Comparison of ENCODE assay signal across 15 cellular contexts in genomic region chr16:10934325-10935107, GRCh38. TPM values are rescaled to one million over a fixed set of nuclear protein-coding genes. Genes with fewer than 3 reads are reported as not detected.
A peak's percentile ranks its signal among the peaks of the same experiment; 100 is the strongest.
DNase-seq lines count a peak whose midpoint lies in the region; ATAC-seq and TF ChIP-seq lines count a peak whose summit lies in the region.
"Had no signal": no experiment of that assay in that cellular context is flagged by ENCODE, and none has a peak within 500 bp of the region (broad histone marks: within the 10 kb centered on the region; RNA-seq: fewer than 3 reads in every experiment).

No MANE protein-coding gene starts in this region.

- no peaks in the 10 kb centered on the region for H3K9me3 ChIP-seq in BLaER1 treated with 17β-estradiol and CSF1 and Interleukin-3, amounts not matched to agents 10 nM and 100 nM (replicated peaks in 1 of 11)
- H3K9me3 ChIP-seq in ascending aorta, result no peaks in the 10 kb centered on the region
- H3K9me3 ChIP-seq: HAP-1 had no signal

- H3K27me3 Mint-ChIP-seq in activated CD8-positive, alpha-beta memory T cell treated with anti-CD3 and anti-CD28 coated beads, Interleukin-2, amount 10 ng/mL, durations not matched to agents 7 days and 5 days, result no peaks in the 10 kb centered on the region
- no peaks in the 10 kb centered on the region for H3K27me3 Mint-ChIP-seq in osteocyte (ENCODE audit: unreplicated experiment)
- H3K27me3 Mint-ChIP-seq: CD4-positive, alpha-beta memory T cell had no signal

- no peak for DNase-seq in activated CD8-positive, alpha-beta memory T cell treated with anti-CD3 and anti-CD28 coated beads, Interleukin-2, amount 10 ng/mL, durations not matched to agents 7 days and 5 days
- no peak for DNase-seq in activated CD8-positive, alpha-beta memory T cell treated with anti-CD3 and anti-CD28 coated beads for 24 hours
- DNase-seq in ascending aorta (ENCODE audit: low spot score in 2 of 2) (no peak), erythroblast (lab: John Stamatoyannopoulos, UW) (no peak), NCI-H774 (lab: John Stamatoyannopoulos, UW) (no peak), osteocyte (ENCODE audit: extremely low spot score, unreplicated experiment) (no peak)
- DNase-seq in stimulated activated effector memory CD8-positive, alpha-beta T cell treated with anti-CD3 and anti-CD28 coated beads, Interleukin-12 subunit alpha, Interleukin-12 subunit beta, amount 100 ng/mL, for 72 hours (ENCODE audit: low spot score in 2 of 2), result no peak
- DNase-seq: CD4-positive, alpha-beta memory T cell; EL; Kasumi-1; NCI-H187 treated with DMSO at 0.1 percent for 48 hours; SIG-M5 had no signal

- H3K27ac Mint-ChIP-seq in activated CD8-positive, alpha-beta memory T cell treated with anti-CD3 and anti-CD28 coated beads, Interleukin-2, amount 10 ng/mL, durations not matched to agents 7 days and 5 days, result peak overlapping the region; percentile 21
- peak overlapping the region; percentile 80 for H3K27ac Mint-ChIP-seq in stimulated activated effector memory CD8-positive, alpha-beta T cell treated with anti-CD3 and anti-CD28 coated beads, Interleukin-12 subunit alpha, Interleukin-12 subunit beta, amount 100 ng/mL, for 72 hours
- H3K27ac Mint-ChIP-seq in osteocyte (ENCODE audit: unreplicated experiment), result no peak overlapping the region

- peak overlapping the region; percentile 10 to 45 (median 38); a peak in 16 of 22 replicates for H3K4me2 ChIP-seq in BLaER1 treated with 17β-estradiol and CSF1 and Interleukin-3, amounts not matched to agents 10 nM and 100 nM

- peaks cover 77% of the 10 kb centered on the region for H3K4me1 Mint-ChIP-seq in activated CD8-positive, alpha-beta memory T cell treated with anti-CD3 and anti-CD28 coated beads, Interleukin-2, amount 10 ng/mL, durations not matched to agents 7 days and 5 days
- H3K4me1 Mint-ChIP-seq in stimulated activated effector memory CD8-positive, alpha-beta T cell treated with anti-CD3 and anti-CD28 coated beads, Interleukin-12 subunit alpha, Interleukin-12 subunit beta, amount 100 ng/mL, for 72 hours, result peaks cover 80% of the 10 kb centered on the region
- H3K4me1 Mint-ChIP-seq in osteocyte (ENCODE audit: unreplicated experiment), result peaks cover 11% of the 10 kb centered on the region

- peaks cover 29 to 58% (median 39%) of the 10 kb centered on the region in 11 experiments; a peak in 20 of 22 replicates for H3K36me3 ChIP-seq in BLaER1 treated with 17β-estradiol and CSF1 and Interleukin-3, amounts not matched to agents 10 nM and 100 nM
- H3K36me3 ChIP-seq in ascending aorta, result peaks cover 0 to 24% of the 10 kb centered on the region in 2 donors

- H3K4me1 ChIP-seq in BLaER1 treated with 17β-estradiol and CSF1 and Interleukin-3, amounts not matched to agents 10 nM and 100 nM, result peaks cover 73 to 92% (median 86%) of the 10 kb centered on the region in 10 experiments
- peaks cover 12 to 57% of the 10 kb centered on the region in 2 donors for H3K4me1 ChIP-seq in ascending aorta
- H3K4me1 ChIP-seq: HAP-1 had no signal

- H3K4me3 ChIP-seq in BLaER1 treated with 17β-estradiol and CSF1 and Interleukin-3, amounts not matched to agents 10 nM and 100 nM, result no peak overlapping the region
- no peak overlapping the region for H3K4me3 ChIP-seq in ascending aorta
- H3K4me3 ChIP-seq: HAP-1 had no signal

- TF ChIP-seq CTCF in ascending aorta (IDR thresholded peaks at IDR 0.05) (no peak), osteocyte (IDR thresholded peaks at IDR 0.05) (no peak)

- H3K9me3 Mint-ChIP-seq in activated CD8-positive, alpha-beta memory T cell treated with anti-CD3 and anti-CD28 coated beads, Interleukin-2, amount 10 ng/mL, durations not matched to agents 7 days and 5 days (ENCODE audit: low read depth), result no peaks in the 10 kb centered on the region
- no peaks in the 10 kb centered on the region for H3K9me3 Mint-ChIP-seq in stimulated activated effector memory CD8-positive, alpha-beta T cell treated with anti-CD3 and anti-CD28 coated beads, Interleukin-12 subunit alpha, Interleukin-12 subunit beta, amount 100 ng/mL, for 72 hours
- H3K9me3 Mint-ChIP-seq in osteocyte (ENCODE audit: unreplicated experiment), result no peaks in the 10 kb centered on the region
- H3K9me3 Mint-ChIP-seq: CD4-positive, alpha-beta memory T cell had no signal

- no peak for ATAC-seq in activated CD8-positive, alpha-beta memory T cell treated with anti-CD3 and anti-CD28 coated beads, Interleukin-2, amount 10 ng/mL, durations not matched to agents 7 days and 5 days
- ATAC-seq in stimulated activated effector memory CD8-positive, alpha-beta T cell treated with anti-CD3 and anti-CD28 coated beads, Interleukin-12 subunit alpha, Interleukin-12 subunit beta, amount 100 ng/mL, for 72 hours, result no peak

- H4K20me1 ChIP-seq in BLaER1 treated with 17β-estradiol and CSF1 and Interleukin-3, amounts not matched to agents 10 nM and 100 nM, result peaks cover 88 to 100% (median 100%) of the 10 kb centered on the region in 11 experiments

- H3K27me3 ChIP-seq in BLaER1 treated with 17β-estradiol and CSF1 and Interleukin-3, amounts not matched to agents 10 nM and 100 nM, result no peaks in the 10 kb centered on the region
- H3K27me3 ChIP-seq in ascending aorta, result no peaks in the 10 kb centered on the region

- intact Hi-C loops in ascending aorta (cut with DNase I), result no loop called here

- H3K9ac ChIP-seq in BLaER1 treated with 17β-estradiol and CSF1 and Interleukin-3, amounts not matched to agents 10 nM and 100 nM, result no peak overlapping the region

- H3K4me3 Mint-ChIP-seq in activated CD8-positive, alpha-beta memory T cell treated with anti-CD3 and anti-CD28 coated beads, Interleukin-2, amount 10 ng/mL, durations not matched to agents 7 days and 5 days, result no peak overlapping the region
- H3K4me3 Mint-ChIP-seq in stimulated activated effector memory CD8-positive, alpha-beta T cell treated with anti-CD3 and anti-CD28 coated beads, Interleukin-12 subunit alpha, Interleukin-12 subunit beta, amount 100 ng/mL, for 72 hours, result no peak overlapping the region
- H3K4me3 Mint-ChIP-seq in osteocyte (ENCODE audit: unreplicated experiment), result no peak overlapping the region

- H3K36me3 Mint-ChIP-seq in activated CD8-positive, alpha-beta memory T cell treated with anti-CD3 and anti-CD28 coated beads, Interleukin-2, amount 10 ng/mL, durations not matched to agents 7 days and 5 days, result peaks cover 13% of the 10 kb centered on the region
- H3K36me3 Mint-ChIP-seq in stimulated activated effector memory CD8-positive, alpha-beta T cell treated with anti-CD3 and anti-CD28 coated beads, Interleukin-12 subunit alpha, Interleukin-12 subunit beta, amount 100 ng/mL, for 72 hours, result peaks cover 86% of the 10 kb centered on the region
- H3K36me3 Mint-ChIP-seq in osteocyte (ENCODE audit: unreplicated experiment), result peaks cover 3% of the 10 kb centered on the region

- H3K27ac ChIP-seq in BLaER1 treated with 17β-estradiol and CSF1 and Interleukin-3, amounts not matched to agents 10 nM and 100 nM, result peak overlapping the region in 1 of 11 experiments; percentile 31; a peak in 1 of 22 replicates
- peak overlapping the region; percentile 22 to 30 for H3K27ac ChIP-seq in ascending aorta

- TF ChIP-seq POLR2A in erythroblast (IDR thresholded peaks at IDR 0.05; ENCODE audit: low read length), result no peak

- CTCF ChIA-PET in activated CD8-positive, alpha-beta memory T cell treated with anti-CD3 and anti-CD28 coated beads, Interleukin-2, amount 10 ng/mL, durations not matched to agents 7 days and 5 days (lab: Charles Lee), result interaction anchor here (0.8 to 1.4 kb wide), 2 partner anchors 13 to 16 kb away, joined by 3 to 8 read pairs; no protein-coding TSS in a partner anchor

RNA-seq across cellular contexts. Expression of gene DEXI, which starts 7.8 kb away (rescaled TPM):
- total RNA-seq in activated CD8-positive, alpha-beta memory T cell treated with anti-CD3 and anti-CD28 coated beads, Interleukin-2, amount 10 ng/mL, durations not matched to agents 7 days and 5 days, result 10 to 100 TPM; 23.3 to 30.8 TPM
- total RNA-seq in ascending aorta (94.2 TPM), osteocyte (32.4 and 35.8 TPM in 2 replicates)

RNA-seq across cellular contexts. Expression of gene CLEC16A, which starts 9.8 kb away (rescaled TPM):
- 10 to 100 TPM; 36.5 to 55.9 TPM for total RNA-seq in activated CD8-positive, alpha-beta memory T cell treated with anti-CD3 and anti-CD28 coated beads, Interleukin-2, amount 10 ng/mL, durations not matched to agents 7 days and 5 days
- total RNA-seq in ascending aorta (16.2 TPM), osteocyte (22.1 and 24.0 TPM in 2 replicates)

RNA-seq across cellular contexts. Expression of gene CIITA, which starts 57.5 kb away (rescaled TPM):
- total RNA-seq in activated CD8-positive, alpha-beta memory T cell treated with anti-CD3 and anti-CD28 coated beads, Interleukin-2, amount 10 ng/mL, durations not matched to agents 7 days and 5 days, result 100 to 1,000 TPM in 1 of 2 experiments, 10 to 100 TPM in 1; 68.7 to 103 TPM
- total RNA-seq in ascending aorta, result 19.4 TPM
- not detected in 2 replicates for total RNA-seq in osteocyte
- total RNA-seq: A673 had no signal

Comparison
In these comparisons a context has a peak if more than half of its experiments do, and no peak if none do; other contexts are left out.
1. RNA of gene CIITA, which starts 57.5 kb away (total RNA-seq): 68.7 to 103 TPM in activated CD8-positive, alpha-beta memory T cell treated with anti-CD3 and anti-CD28 coated beads, Interleukin-2, amount 10 ng/mL, durations not matched to agents 7 days and 5 days and 19.4 TPM in ascending aorta (single experiment); not detected in osteocyte; every median in the first group is over 10 times any median in the second.